1 cellular context compared by ENCODE assay signal in the genomic region with DNA sequence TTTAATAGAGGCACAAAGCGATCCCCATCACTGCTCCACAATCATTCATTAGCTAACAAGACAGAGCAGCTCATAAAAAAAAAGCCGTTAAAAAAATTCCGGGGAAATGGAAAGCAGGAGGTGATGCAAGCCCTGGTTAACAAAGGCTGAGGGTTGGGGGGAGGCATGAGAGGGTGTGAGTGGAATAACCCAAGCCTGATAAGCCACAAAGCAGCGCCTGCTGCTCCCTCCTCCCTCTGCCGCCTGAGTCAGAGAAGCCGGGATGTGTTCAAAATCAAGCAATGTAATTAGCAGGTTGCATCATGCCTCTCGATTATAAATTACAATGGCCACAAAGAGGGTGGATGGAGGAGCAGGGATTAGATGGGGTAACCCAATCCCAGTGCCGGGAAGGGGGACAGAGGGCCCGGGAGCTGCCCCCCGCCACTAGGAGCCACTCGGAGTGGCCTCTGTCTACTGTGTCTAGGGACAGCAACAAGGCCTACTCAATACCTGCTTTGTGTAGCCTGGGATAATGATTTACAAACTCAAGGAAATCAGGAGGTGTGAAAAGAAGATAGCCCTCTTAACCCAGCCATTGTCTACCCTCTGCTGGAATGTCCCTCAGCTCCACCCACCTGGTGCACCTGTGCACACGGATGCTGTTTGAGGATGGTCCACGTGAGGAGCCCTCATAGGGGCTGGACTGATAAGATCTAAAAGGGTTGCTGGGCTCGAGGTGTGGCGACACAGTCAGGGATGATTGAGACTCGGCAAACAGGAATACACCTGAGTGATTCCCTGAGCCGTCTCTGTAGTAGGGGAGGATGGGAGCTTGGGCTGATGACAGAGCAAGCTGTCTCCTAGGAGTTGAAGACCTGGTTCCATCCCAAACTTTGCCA.
TF ChIP-seq lines count a peak whose summit lies in the region.

No MANE protein-coding gene starts in this region.

TF ChIP-seq in K562, 482 proteins besides CTCF, POLR2A, EP300 and RAD21 (continued from another document and continues in another):
- TF ChIP-seq, protein P1, sequence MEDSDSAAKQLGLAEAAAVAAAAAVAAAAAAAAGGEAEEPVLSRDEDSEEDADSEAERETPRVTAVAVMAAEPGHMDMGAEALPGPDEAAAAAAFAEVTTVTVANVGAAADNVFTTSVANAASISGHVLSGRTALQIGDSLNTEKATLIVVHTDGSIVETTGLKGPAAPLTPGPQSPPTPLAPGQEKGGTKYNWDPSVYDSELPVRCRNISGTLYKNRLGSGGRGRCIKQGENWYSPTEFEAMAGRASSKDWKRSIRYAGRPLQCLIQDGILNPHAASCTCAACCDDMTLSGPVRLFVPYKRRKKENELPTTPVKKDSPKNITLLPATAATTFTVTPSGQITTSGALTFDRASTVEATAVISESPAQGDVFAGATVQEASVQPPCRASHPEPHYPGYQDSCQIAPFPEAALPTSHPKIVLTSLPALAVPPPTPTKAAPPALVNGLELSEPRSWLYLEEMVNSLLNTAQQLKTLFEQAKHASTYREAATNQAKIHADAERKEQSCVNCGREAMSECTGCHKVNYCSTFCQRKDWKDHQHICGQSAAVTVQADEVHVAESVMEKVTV (CRISPR knock-in tag; IDR thresholded peaks at IDR 0.05) = peak; percentile 39; the same call in 1 of the 2 replicates
- TF ChIP-seq ZNF3 (CRISPR knock-in tag; IDR thresholded peaks at IDR 0.05) (no peak), RHOXF2B (CRISPR knock-in tag; conservative IDR thresholded peaks at IDR 0.05) (no peak; the same call in 1 of the 2 replicates), TSC22D4 (tag; IDR thresholded peaks at IDR 0.05) (no peak), PTBP1 (IDR thresholded peaks at IDR 0.05; ENCODE audit: low read depth, low read length) (no peak), ERF (CRISPR knock-in tag; IDR thresholded peaks at IDR 0.05) (no peak), FOXK1 (CRISPR knock-in tag; IDR thresholded peaks at IDR 0.05; ENCODE audit: borderline replicate concordance) (peak; percentile 85; the same call in 1 of the 2 replicates), SNIP1 (IDR thresholded peaks at IDR 0.05; ENCODE audit: low read depth) (no peak), SMAD3 (CRISPR knock-in tag; conservative IDR thresholded peaks at IDR 0.05) (peak; percentile 84), ZNF133 (CRISPR knock-in tag; IDR thresholded peaks at IDR 0.05) (no peak), TOE1 (IDR thresholded peaks at IDR 0.05; ENCODE audit: borderline replicate concordance) (peak; percentile 61; the same call in 1 of the 2 replicates), TOE1 (CRISPR knock-in tag; IDR thresholded peaks at IDR 0.05; ENCODE audit: borderline replicate concordance, low read depth) (no peak), PURB (CRISPR knock-in tag; IDR thresholded peaks at IDR 0.05; ENCODE audit: low read depth) (no peak), MCM7 (IDR thresholded peaks at IDR 0.05) (no peak), SRSF1 (IDR thresholded peaks at IDR 0.05; ENCODE audit: low read depth, low read length) (no peak), ZNF408 (CRISPR knock-in tag; IDR thresholded peaks at IDR 0.05; ENCODE audit: low read depth) (no peak), NEUROD1 (IDR thresholded peaks at IDR 0.05; ENCODE audit: borderline replicate concordance, low read depth, low read length, partially characterized antibody) (peak; percentile 91), RB1 (IDR thresholded peaks at IDR 0.05; ENCODE audit: low read depth) (peak; percentile 30; the same call in 1 of the 2 replicates), RBM14 (IDR thresholded peaks at IDR 0.05; ENCODE audit: borderline replicate concordance, insufficient read depth, low read depth, low read length) (no peak), IFI16 (CRISPR knock-in tag; IDR thresholded peaks at IDR 0.05) (peak; percentile 68; the same call in 1 of the 2 replicates), HIVEP1 (CRISPR knock-in tag; IDR thresholded peaks at IDR 0.05) (peak; percentile 8), GABPA (tag; conservative IDR thresholded peaks at IDR 0.05; ENCODE audit: low read depth) (peak; percentile 55), E2F3 (CRISPR knock-in tag; IDR thresholded peaks at IDR 0.05) (peak; percentile 70; the same call in 1 of the 2 replicates), ZNF316 (IDR thresholded peaks at IDR 0.05) (no peak), ZNF77 (CRISPR knock-in tag; IDR thresholded peaks at IDR 0.05) (no peak), ZNF140 (CRISPR knock-in tag; IDR thresholded peaks at IDR 0.05) (no peak), NR3C1 (CRISPR knock-in tag; IDR thresholded peaks at IDR 0.05) (no peak), ZNF217 (CRISPR knock-in tag; IDR thresholded peaks at IDR 0.05) (no peak), ZNF124 (CRISPR knock-in tag; IDR thresholded peaks at IDR 0.05) (no peak), HDAC6 (IDR thresholded peaks at IDR 0.05; ENCODE audit: low read depth, low read length) (no peak), NCOA2 (IDR thresholded peaks at IDR 0.05; ENCODE audit: partially characterized antibody in 2 of 2) (no peak), ZBTB7A (IDR thresholded peaks at IDR 0.05; ENCODE audit: borderline replicate concordance, control insufficient read depth, low read depth, low read length) (peak; percentile 59; the same call in 1 of the 2 replicates), ZNF699 (CRISPR knock-in tag; IDR thresholded peaks at IDR 0.05; ENCODE audit: insufficient replicate concordance) (peak; percentile 21), PTRF (tag; IDR thresholded peaks at IDR 0.05) (peak; percentile 78)
- TF ChIP-seq, protein P2, sequence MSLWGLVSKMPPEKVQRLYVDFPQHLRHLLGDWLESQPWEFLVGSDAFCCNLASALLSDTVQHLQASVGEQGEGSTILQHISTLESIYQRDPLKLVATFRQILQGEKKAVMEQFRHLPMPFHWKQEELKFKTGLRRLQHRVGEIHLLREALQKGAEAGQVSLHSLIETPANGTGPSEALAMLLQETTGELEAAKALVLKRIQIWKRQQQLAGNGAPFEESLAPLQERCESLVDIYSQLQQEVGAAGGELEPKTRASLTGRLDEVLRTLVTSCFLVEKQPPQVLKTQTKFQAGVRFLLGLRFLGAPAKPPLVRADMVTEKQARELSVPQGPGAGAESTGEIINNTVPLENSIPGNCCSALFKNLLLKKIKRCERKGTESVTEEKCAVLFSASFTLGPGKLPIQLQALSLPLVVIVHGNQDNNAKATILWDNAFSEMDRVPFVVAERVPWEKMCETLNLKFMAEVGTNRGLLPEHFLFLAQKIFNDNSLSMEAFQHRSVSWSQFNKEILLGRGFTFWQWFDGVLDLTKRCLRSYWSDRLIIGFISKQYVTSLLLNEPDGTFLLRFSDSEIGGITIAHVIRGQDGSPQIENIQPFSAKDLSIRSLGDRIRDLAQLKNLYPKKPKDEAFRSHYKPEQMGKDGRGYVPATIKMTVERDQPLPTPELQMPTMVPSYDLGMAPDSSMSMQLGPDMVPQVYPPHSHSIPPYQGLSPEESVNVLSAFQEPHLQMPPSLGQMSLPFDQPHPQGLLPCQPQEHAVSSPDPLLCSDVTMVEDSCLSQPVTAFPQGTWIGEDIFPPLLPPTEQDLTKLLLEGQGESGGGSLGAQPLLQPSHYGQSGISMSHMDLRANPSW (CRISPR knock-in tag; IDR thresholded peaks at IDR 0.05) = no peak
- TF ChIP-seq, protein P3, sequence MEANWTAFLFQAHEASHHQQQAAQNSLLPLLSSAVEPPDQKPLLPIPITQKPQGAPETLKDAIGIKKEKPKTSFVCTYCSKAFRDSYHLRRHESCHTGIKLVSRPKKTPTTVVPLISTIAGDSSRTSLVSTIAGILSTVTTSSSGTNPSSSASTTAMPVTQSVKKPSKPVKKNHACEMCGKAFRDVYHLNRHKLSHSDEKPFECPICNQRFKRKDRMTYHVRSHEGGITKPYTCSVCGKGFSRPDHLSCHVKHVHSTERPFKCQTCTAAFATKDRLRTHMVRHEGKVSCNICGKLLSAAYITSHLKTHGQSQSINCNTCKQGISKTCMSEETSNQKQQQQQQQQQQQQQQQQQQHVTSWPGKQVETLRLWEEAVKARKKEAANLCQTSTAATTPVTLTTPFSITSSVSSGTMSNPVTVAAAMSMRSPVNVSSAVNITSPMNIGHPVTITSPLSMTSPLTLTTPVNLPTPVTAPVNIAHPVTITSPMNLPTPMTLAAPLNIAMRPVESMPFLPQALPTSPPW (CRISPR knock-in tag; IDR thresholded peaks at IDR 0.05) = peak; percentile 98
- TF ChIP-seq, protein P4, sequence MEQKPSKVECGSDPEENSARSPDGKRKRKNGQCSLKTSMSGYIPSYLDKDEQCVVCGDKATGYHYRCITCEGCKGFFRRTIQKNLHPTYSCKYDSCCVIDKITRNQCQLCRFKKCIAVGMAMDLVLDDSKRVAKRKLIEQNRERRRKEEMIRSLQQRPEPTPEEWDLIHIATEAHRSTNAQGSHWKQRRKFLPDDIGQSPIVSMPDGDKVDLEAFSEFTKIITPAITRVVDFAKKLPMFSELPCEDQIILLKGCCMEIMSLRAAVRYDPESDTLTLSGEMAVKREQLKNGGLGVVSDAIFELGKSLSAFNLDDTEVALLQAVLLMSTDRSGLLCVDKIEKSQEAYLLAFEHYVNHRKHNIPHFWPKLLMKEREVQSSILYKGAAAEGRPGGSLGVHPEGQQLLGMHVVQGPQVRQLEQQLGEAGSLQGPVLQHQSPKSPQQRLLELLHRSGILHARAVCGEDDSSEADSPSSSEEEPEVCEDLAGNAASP (IDR thresholded peaks at IDR 0.05) = no peak
- TF ChIP-seq, protein P5, sequence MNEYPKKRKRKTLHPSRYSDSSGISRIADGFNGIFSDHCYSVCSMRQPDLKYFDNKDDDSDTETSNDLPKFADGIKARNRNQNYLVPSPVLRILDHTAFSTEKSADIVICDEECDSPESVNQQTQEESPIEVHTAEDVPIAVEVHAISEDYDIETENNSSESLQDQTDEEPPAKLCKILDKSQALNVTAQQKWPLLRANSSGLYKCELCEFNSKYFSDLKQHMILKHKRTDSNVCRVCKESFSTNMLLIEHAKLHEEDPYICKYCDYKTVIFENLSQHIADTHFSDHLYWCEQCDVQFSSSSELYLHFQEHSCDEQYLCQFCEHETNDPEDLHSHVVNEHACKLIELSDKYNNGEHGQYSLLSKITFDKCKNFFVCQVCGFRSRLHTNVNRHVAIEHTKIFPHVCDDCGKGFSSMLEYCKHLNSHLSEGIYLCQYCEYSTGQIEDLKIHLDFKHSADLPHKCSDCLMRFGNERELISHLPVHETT (CRISPR knock-in tag; conservative IDR thresholded peaks at IDR 0.05 in 1 of 2, IDR thresholded peaks at IDR 0.05 in 1 of 2) = 0 out of 4 replicates have a peak, but pooled peaks of 1 of the 2 experiments have one; percentile 27
- TF ChIP-seq, protein P6, sequence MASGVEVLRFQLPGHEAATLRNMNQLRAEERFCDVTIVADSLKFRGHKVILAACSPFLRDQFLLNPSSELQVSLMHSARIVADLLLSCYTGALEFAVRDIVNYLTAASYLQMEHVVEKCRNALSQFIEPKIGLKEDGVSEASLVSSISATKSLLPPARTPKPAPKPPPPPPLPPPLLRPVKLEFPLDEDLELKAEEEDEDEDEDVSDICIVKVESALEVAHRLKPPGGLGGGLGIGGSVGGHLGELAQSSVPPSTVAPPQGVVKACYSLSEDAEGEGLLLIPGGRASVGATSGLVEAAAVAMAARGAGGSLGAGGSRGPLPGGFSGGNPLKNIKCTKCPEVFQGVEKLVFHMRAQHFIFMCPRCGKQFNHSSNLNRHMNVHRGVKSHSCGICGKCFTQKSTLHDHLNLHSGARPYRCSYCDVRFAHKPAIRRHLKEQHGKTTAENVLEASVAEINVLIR (CRISPR knock-in tag; IDR thresholded peaks at IDR 0.05) = 0 out of 2 replicates have a peak, but pooled peaks have one; percentile 38
- TF ChIP-seq, protein P7, sequence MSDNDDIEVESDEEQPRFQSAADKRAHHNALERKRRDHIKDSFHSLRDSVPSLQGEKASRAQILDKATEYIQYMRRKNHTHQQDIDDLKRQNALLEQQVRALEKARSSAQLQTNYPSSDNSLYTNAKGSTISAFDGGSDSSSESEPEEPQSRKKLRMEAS (CRISPR knock-in tag; IDR thresholded peaks at IDR 0.05) = peak; percentile 70
- TF ChIP-seq, protein P8, sequence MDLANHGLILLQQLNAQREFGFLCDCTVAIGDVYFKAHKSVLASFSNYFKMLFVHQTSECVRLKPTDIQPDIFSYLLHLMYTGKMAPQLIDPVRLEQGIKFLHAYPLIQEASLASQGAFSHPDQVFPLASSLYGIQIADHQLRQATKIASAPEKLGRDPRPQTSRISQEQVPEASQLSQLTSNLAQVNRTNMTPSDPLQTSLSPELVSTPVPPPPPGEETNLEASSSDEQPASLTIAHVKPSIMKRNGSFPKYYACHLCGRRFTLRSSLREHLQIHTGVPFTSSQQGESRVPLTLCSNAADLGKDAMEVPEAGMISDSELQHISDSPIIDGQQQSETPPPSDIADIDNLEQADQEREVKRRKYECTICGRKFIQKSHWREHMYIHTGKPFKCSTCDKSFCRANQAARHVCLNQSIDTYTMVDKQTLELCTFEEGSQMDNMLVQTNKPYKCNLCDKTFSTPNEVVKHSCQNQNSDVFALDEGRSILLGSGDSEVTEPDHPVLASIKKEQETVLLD (IDR thresholded peaks at IDR 0.05) = peak; percentile 30; the same call in 1 of the 2 replicates
- TF ChIP-seq, protein P9, sequence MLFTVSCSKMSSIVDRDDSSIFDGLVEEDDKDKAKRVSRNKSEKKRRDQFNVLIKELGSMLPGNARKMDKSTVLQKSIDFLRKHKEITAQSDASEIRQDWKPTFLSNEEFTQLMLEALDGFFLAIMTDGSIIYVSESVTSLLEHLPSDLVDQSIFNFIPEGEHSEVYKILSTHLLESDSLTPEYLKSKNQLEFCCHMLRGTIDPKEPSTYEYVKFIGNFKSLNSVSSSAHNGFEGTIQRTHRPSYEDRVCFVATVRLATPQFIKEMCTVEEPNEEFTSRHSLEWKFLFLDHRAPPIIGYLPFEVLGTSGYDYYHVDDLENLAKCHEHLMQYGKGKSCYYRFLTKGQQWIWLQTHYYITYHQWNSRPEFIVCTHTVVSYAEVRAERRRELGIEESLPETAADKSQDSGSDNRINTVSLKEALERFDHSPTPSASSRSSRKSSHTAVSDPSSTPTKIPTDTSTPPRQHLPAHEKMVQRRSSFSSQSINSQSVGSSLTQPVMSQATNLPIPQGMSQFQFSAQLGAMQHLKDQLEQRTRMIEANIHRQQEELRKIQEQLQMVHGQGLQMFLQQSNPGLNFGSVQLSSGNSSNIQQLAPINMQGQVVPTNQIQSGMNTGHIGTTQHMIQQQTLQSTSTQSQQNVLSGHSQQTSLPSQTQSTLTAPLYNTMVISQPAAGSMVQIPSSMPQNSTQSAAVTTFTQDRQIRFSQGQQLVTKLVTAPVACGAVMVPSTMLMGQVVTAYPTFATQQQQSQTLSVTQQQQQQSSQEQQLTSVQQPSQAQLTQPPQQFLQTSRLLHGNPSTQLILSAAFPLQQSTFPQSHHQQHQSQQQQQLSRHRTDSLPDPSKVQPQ (CRISPR knock-in tag; IDR thresholded peaks at IDR 0.05; ENCODE audit: borderline replicate concordance) = 0 out of 2 replicates have a peak, but pooled peaks have one; percentile 7
